1 cellular context compared by ENCODE assay signal in genomic region chr5:1020461-1020961, GRCh38.
TF ChIP-seq lines count a peak whose summit lies in the region.

No MANE protein-coding gene starts in this region.

TF ChIP-seq in K562, 482 proteins besides CTCF, POLR2A, EP300 and RAD21:
- TF ChIP-seq ZNF384 (IDR thresholded peaks at IDR 0.05; ENCODE audit: low read depth, low read length) (0 out of 2 replicates have a peak, but pooled peaks have one; percentile 19), TAF15 (IDR thresholded peaks at IDR 0.05; ENCODE audit: low read depth, low read length) (no peak), USF1 (CRISPR knock-in tag; IDR thresholded peaks at IDR 0.05) (peak; percentile 60)
